ENCODE assay signal across 13 cellular contexts in genomic region chr7:102117743-102118142, GRCh38.
DNase-seq lines count a peak whose midpoint lies in the region; ATAC-seq and TF ChIP-seq lines count a peak whose summit lies in the region.
"Had no signal": no experiment of that assay in that cellular context is flagged by ENCODE, and none has a peak within 500 bp of the region (broad histone marks: within the 10 kb centered on the region; RNA-seq: fewer than 3 reads in every experiment).

No MANE protein-coding gene starts in this region.

- TF ChIP-seq CTCF in fibroblast of lung (conservative IDR thresholded peaks at IDR 0.05 in 1 of 2, IDR thresholded peaks at IDR 0.05 in 1 of 2; ENCODE audit: low read depth in 1 of 2, low read length in 2 of 2) (no peak), osteoblast (IDR thresholded peaks at IDR 0.05; ENCODE audit: extremely low read depth, low read depth, low read length) (no peak)

- H2AFZ ChIP-seq in fibroblast of lung (ENCODE audit: low read length) (no peak overlapping the region), osteoblast (ENCODE audit: low read length) (peak overlapping the region; percentile 30)

- H3K79me2 ChIP-seq in fibroblast of lung (ENCODE audit: control insufficient read depth, insufficient read depth, low read length) (no peaks in the 10 kb centered on the region), osteoblast (ENCODE audit: insufficient read depth, low read length) (no peaks in the 10 kb centered on the region)

- no peak overlapping the region for H3K9ac ChIP-seq in fibroblast of lung (ENCODE audit: insufficient read depth, low read length)

- peaks cover 13% of the 10 kb centered on the region for H3K4me1 Mint-ChIP-seq in activated naive CD4-positive, alpha-beta T cell treated with anti-CD3 and anti-CD28 coated beads, Interleukin-2, amount 10 ng/mL, durations not matched to agents 7 days and 5 days

- H3K27me3 ChIP-seq in fibroblast of lung (ENCODE audit: control insufficient read depth, insufficient read depth, low read length) (no peaks in the 10 kb centered on the region), osteoblast (ENCODE audit: insufficient read depth, low read length) (no peaks in the 10 kb centered on the region)

- no peaks in the 10 kb centered on the region for H3K9me3 Mint-ChIP-seq in activated naive CD4-positive, alpha-beta T cell treated with anti-CD3 and anti-CD28 coated beads, Interleukin-2, amount 10 ng/mL, durations not matched to agents 7 days and 5 days
- H3K9me3 Mint-ChIP-seq: activated CD4-positive, alpha-beta memory T cell treated with anti-CD3 and anti-CD28 coated beads, Interleukin-2, amount 10 ng/mL, durations not matched to agents 7 days and 5 days had no signal

- no peaks in the 10 kb centered on the region for H4K20me1 ChIP-seq in fibroblast of lung (ENCODE audit: control insufficient read depth, extremely low read depth, insufficient read depth, low read length)
- no peaks in the 10 kb centered on the region for H4K20me1 ChIP-seq in osteoblast (ENCODE audit: insufficient read depth, low read length)

- DNase-seq in Daoy (ENCODE audit: low read depth), result peak; percentile 61
- peak; percentile 77 for DNase-seq in RPMI7951 (ENCODE audit: low read depth)
- peak; percentile 53 to 91 for DNase-seq in fibroblast of lung (ENCODE audit: low read depth in 2 of 2)
- peak; percentile 96 for DNase-seq in osteoblast (ENCODE audit: insufficient read length, low spot score, missing footprints)
- DNase-seq in activated naive CD4-positive, alpha-beta T cell treated with anti-CD3 and anti-CD28 coated beads, Interleukin-2, amount 10 ng/mL, durations not matched to agents 7 days and 5 days, result no peak
- no peak for DNase-seq in SKM-1 treated with dmso at 0.1 percent for 144 hours (lab: John Stamatoyannopoulos, UW; ENCODE audit: unreplicated experiment)
- no peak for DNase-seq in hippocampal formation (lab: John Stamatoyannopoulos, UW)
- DNase-seq: activated CD4-positive, alpha-beta memory T cell treated with anti-CD3 and anti-CD28 coated beads, Interleukin-2, amount 10 ng/mL, durations not matched to agents 7 days and 5 days; activated effector memory CD4-positive, alpha-beta T cell treated with Interleukin-2 at 50 U/mL for 16 hours; stimulated activated CD4-positive, alpha-beta T cell treated with anti-CD3 and anti-CD28 coated beads, Interleukin-4, amount 100 ng/mL, for 24 hours; stimulated activated naive CD4-positive, alpha-beta T cell had no signal

- no peak for ATAC-seq in GM21619 (IDR thresholded peaks at IDR 0.05; ENCODE audit: unreplicated experiment)

- H3K9me3 ChIP-seq in fibroblast of lung (ENCODE audit: control insufficient read depth, insufficient read depth, low read depth, low read length) (no peaks in the 10 kb centered on the region), osteoblast (ENCODE audit: low read depth, low read length) (no peaks in the 10 kb centered on the region)

- no peak overlapping the region for H3K27ac Mint-ChIP-seq in activated naive CD4-positive, alpha-beta T cell treated with anti-CD3 and anti-CD28 coated beads, Interleukin-2, amount 10 ng/mL, durations not matched to agents 7 days and 5 days
- H3K27ac Mint-ChIP-seq: activated CD4-positive, alpha-beta memory T cell treated with anti-CD3 and anti-CD28 coated beads, Interleukin-2, amount 10 ng/mL, durations not matched to agents 7 days and 5 days had no signal

- no peak overlapping the region for H3K4me3 Mint-ChIP-seq in activated naive CD4-positive, alpha-beta T cell treated with anti-CD3 and anti-CD28 coated beads, Interleukin-2, amount 10 ng/mL, durations not matched to agents 7 days and 5 days
- H3K4me3 Mint-ChIP-seq: activated CD4-positive, alpha-beta memory T cell treated with anti-CD3 and anti-CD28 coated beads, Interleukin-2, amount 10 ng/mL, durations not matched to agents 7 days and 5 days had no signal

- peaks cover 10% of the 10 kb centered on the region for H3K36me3 Mint-ChIP-seq in activated naive CD4-positive, alpha-beta T cell treated with anti-CD3 and anti-CD28 coated beads, Interleukin-2, amount 10 ng/mL, durations not matched to agents 7 days and 5 days

- H3K27me3 Mint-ChIP-seq in activated naive CD4-positive, alpha-beta T cell treated with anti-CD3 and anti-CD28 coated beads, Interleukin-2, amount 10 ng/mL, durations not matched to agents 7 days and 5 days, result no peaks in the 10 kb centered on the region
- H3K27me3 Mint-ChIP-seq: activated CD4-positive, alpha-beta memory T cell treated with anti-CD3 and anti-CD28 coated beads, Interleukin-2, amount 10 ng/mL, durations not matched to agents 7 days and 5 days had no signal

- H3K4me3 ChIP-seq in fibroblast of lung (replicated peaks in 1 of 4; ENCODE audit: control extremely low read depth in 1 of 4, insufficient read depth in 1 of 4, low read depth in 3 of 4, low read length in 4 of 4) (no peak overlapping the region), osteoblast (ENCODE audit: insufficient read depth, low read length) (no peak overlapping the region)

- H3K4me1 ChIP-seq in fibroblast of lung (ENCODE audit: control insufficient read depth, extremely low read depth, insufficient read depth, low read length) (peaks cover 13% of the 10 kb centered on the region), osteoblast (ENCODE audit: insufficient read depth, low read length) (peaks cover 26% of the 10 kb centered on the region)

- CTCF ChIA-PET in activated naive CD4-positive, alpha-beta T cell treated with anti-CD3 and anti-CD28 coated beads, Interleukin-2, amount 10 ng/mL, durations not matched to agents 7 days and 5 days (lab: Charles Lee), result interaction anchor here (0.7 kb wide), 1 partner anchor 47 kb away, joined by 3 read pairs; no protein-coding TSS in a partner anchor

- no peaks in the 10 kb centered on the region for H3K36me3 ChIP-seq in fibroblast of lung (ENCODE audit: control insufficient read depth, insufficient read depth, low read length)
- peaks cover 16% of the 10 kb centered on the region for H3K36me3 ChIP-seq in osteoblast (ENCODE audit: insufficient read depth, low read length)

- H3K4me2 ChIP-seq in fibroblast of lung (ENCODE audit: extremely low read depth, insufficient read depth, low read length) (no peak overlapping the region), osteoblast (ENCODE audit: insufficient read depth, low read length) (peak overlapping the region; percentile 46)

- H3K27ac ChIP-seq in fibroblast of lung (ENCODE audit: insufficient read depth, low read length) (no peak overlapping the region), osteoblast (ENCODE audit: low read depth, low read length) (peak overlapping the region; percentile 73)
- H3K27ac ChIP-seq: epithelial cell of prostate had no signal

Comparison
In these comparisons a context has a peak if more than half of its experiments do, and no peak if none do; other contexts are left out.
1. DNase-seq: peak in Daoy (single experiment), RPMI7951 (single experiment), fibroblast of lung (2 of 2) and osteoblast (single experiment); none in activated naive CD4-positive, alpha-beta T cell treated with anti-CD3 and anti-CD28 coated beads, Interleukin-2, amount 10 ng/mL, durations not matched to agents 7 days and 5 days (single experiment), SKM-1 treated with dmso at 0.1 percent for 144 hours (single experiment) and hippocampal formation (0 of 2).